ENCODE assay signal across 6 cellular contexts in the genomic region with DNA sequence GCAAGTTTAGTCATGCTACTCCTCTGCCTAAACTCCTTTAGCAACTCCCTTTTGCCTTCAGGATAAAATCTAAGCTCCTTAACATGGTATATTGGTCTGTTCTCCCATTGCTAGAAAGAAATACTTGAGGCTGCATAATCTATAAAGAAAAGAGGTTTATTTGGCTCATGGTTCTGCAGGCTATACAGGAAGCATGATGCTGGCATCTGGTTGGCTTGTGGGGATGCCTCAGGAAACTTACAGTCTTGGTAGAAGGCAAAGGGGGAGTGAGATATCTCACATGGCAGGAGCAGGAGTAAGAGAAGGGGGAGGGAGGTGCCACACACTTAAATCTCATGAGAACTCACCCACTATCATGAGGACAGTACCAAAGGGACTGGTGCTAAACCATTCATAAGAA.
"Had no signal": no experiment of that assay in that cellular context is flagged by ENCODE, and none has a peak within 500 bp of the region (broad histone marks: within the 10 kb centered on the region; RNA-seq: fewer than 3 reads in every experiment).

No MANE protein-coding gene starts in this region.

- ATAC-seq: HepG2 had no signal

- H3K27ac Mint-ChIP-seq: IgD-negative memory B cell had no signal

- FAIRE-seq: HepG2, HTR-8/SVneo had no signal

- DNase-seq: IMR-90, KBM-7 had no signal

- H3K27me3 Mint-ChIP-seq: IgD-negative memory B cell had no signal

- H3K4me1 Mint-ChIP-seq: IgD-negative memory B cell had no signal

- H3K27ac ChIP-seq: HL-60 had no signal
